ENCODE assay signal across 8 cellular contexts in genomic region chr3:195259146-195259563, GRCh38. TPM values are rescaled to one million over a fixed set of nuclear protein-coding genes. Genes with fewer than 3 reads are reported as not detected.
A peak's percentile ranks its signal among the peaks of the same experiment; 100 is the strongest.
DNase-seq lines count a peak whose midpoint lies in the region; ATAC-seq, FAIRE-seq and TF ChIP-seq lines count a peak whose summit lies in the region.

No MANE protein-coding gene starts in this region.

- TF ChIP-seq CTCF in AG04449 (IDR thresholded peaks at IDR 0.05; ENCODE audit: insufficient read depth, low read length, missing control alignments) (no peak), ovary (IDR thresholded peaks at IDR 0.05) (no peak), D721Med (IDR thresholded peaks at IDR 0.05; ENCODE audit: insufficient read depth, missing control alignments) (no peak)

- DNase-seq in AG04449 (ENCODE audit: low read depth, low spot score) (no peak), SJCRH30 (peak in 1 of 2 experiments; percentile 45), ovary (no peak), SW 1271 (lab: John Stamatoyannopoulos, UW) (no peak), D721Med (ENCODE audit: insufficient read length, low spot score) (no peak), COLO668 (lab: John Stamatoyannopoulos, UW; ENCODE audit: unreplicated experiment) (no peak)

- no peak for TF ChIP-seq POLR2A in ovary (IDR thresholded peaks at IDR 0.05)

- no peak for TF ChIP-seq EP300 in ovary (IDR thresholded peaks at IDR 0.05)

- WGBS in esophagus, 2 donors: 47 to 48% methylated on average over 12 of the region's 12 CpGs
- WGBS in ovary, 3 donors: 38 to 46% (median 40%) methylated on average over 12 of the region's 12 CpGs

- POLR2A ChIA-PET in AG04449 (lab: Yijun Ruan, JAX): interaction anchor here (1.2 to 3.8 kb wide), 3 partner anchors 54 to 572 kb away, joined by 5 to 26 read pairs (median 7); partner anchors contain the start of gene FAM43A

- intact Hi-C loops in ovary (cut with DNase I): loop anchor here (2.0 to 10.0 kb wide), 7 partner anchors 104 to 774 kb away; partner anchors contain the start of genes FAM43A (in 2 of the 4) and ATP13A3 (in 1 of the 4)

- peak overlapping the region; percentile 72 for H3K27ac ChIP-seq in SJCRH30
- H3K27ac ChIP-seq in esophagus (ENCODE audit: low read depth in 2 of 2, low read length in 1 of 2): peak overlapping the region; percentile 92 to 97
- peak overlapping the region; percentile 60 to 86 for H3K27ac ChIP-seq in ovary

- ATAC-seq in GM19395 (IDR thresholded peaks at IDR 0.05; ENCODE audit: unreplicated experiment): peak; percentile 4

- no peaks in the 10 kb centered on the region for H3K36me3 ChIP-seq in SJCRH30
- H3K36me3 ChIP-seq in esophagus (ENCODE audit: control insufficient read depth in 2 of 2, insufficient read depth in 2 of 2, low read length in 1 of 2): peaks cover 0 to 9% of the 10 kb centered on the region in 2 donors
- H3K36me3 ChIP-seq in ovary: no peaks in the 10 kb centered on the region

- peak overlapping the region; percentile 60 for H3K4me3 ChIP-seq in AG04449 (ENCODE audit: low read depth, low read length)
- peak overlapping the region; percentile 67 for H3K4me3 ChIP-seq in SJCRH30
- peak overlapping the region; percentile 50 to 70 for H3K4me3 ChIP-seq in esophagus (ENCODE audit: low read depth in 1 of 2, low read length in 2 of 2)
- H3K4me3 ChIP-seq in ovary: peak overlapping the region; percentile 45

- CTCF ChIA-PET in AG04449 (lab: Yijun Ruan, JAX): interaction anchor here (0.8 to 5.6 kb wide), 6 partner anchors 11 to 587 kb away, joined by 3 to 81 read pairs (median 15); partner anchors contain the start of genes FAM43A, LSG1 and XXYLT1

- H3K4me1 ChIP-seq in SJCRH30 (peaks cover 11% of the 10 kb centered on the region), esophagus (ENCODE audit: control insufficient read depth in 2 of 2, insufficient read depth in 2 of 2, low read length in 1 of 2) (peaks cover 0 to 17% of the 10 kb centered on the region in 2 donors), ovary (ENCODE audit: insufficient read depth) (peaks cover 7% of the 10 kb centered on the region)

- H3K9me3 ChIP-seq in SJCRH30 (replicated peaks): no peaks in the 10 kb centered on the region
- no peaks in the 10 kb centered on the region for H3K9me3 ChIP-seq in esophagus (ENCODE audit: control insufficient read depth in 2 of 2, insufficient read depth in 1 of 2, low read depth in 1 of 2, low read length in 1 of 2)
- H3K9me3 ChIP-seq in ovary: no peaks in the 10 kb centered on the region

- no peaks in the 10 kb centered on the region for H3K27me3 ChIP-seq in SJCRH30
- H3K27me3 ChIP-seq in esophagus (ENCODE audit: control insufficient read depth in 1 of 2, insufficient read depth in 2 of 2, low read length in 2 of 2): no peaks in the 10 kb centered on the region
- H3K27me3 ChIP-seq in ovary: no peaks in the 10 kb centered on the region

- FAIRE-seq in D721Med (lab: Jason Lieb, UNC): no peak

RNA-seq across cellular contexts. Expression of gene XXYLT1, which starts 11.8 kb away (rescaled TPM):
- total RNA-seq in SJCRH30 (2014; rRNA removed; shearing (Covaris generic)): 15.7 and 18.8 TPM in 2 replicates
- polyA plus RNA-seq in esophagus (10 to 100 TPM; 10.2 to 10.4 TPM), ovary (10 to 100 TPM in 1 of 2 donors, 1 to 10 TPM in 1; 5.6 to 10.6 TPM)
- 10 to 100 TPM in 4 of 7 donors, 1 to 10 TPM in 3; 7.3 to 13.6 (median 10.2) TPM for total RNA-seq in ovary
